ENCODE assay signal across 11 cellular contexts in genomic region chr2:105857076-105857740, GRCh38.
A peak's percentile ranks its signal among the peaks of the same experiment; 100 is the strongest.
DNase-seq lines count a peak whose midpoint lies in the region; ATAC-seq and TF ChIP-seq lines count a peak whose summit lies in the region.
"Had no signal": no experiment of that assay in that cellular context is flagged by ENCODE, and none has a peak within 500 bp of the region (broad histone marks: within the 10 kb centered on the region; RNA-seq: fewer than 3 reads in every experiment).

No MANE protein-coding gene starts in this region.

- no peak overlapping the region for H3K4me3 ChIP-seq in right atrium auricular region
- H3K4me3 ChIP-seq: A549, SJCRH30 had no signal

- no peaks in the 10 kb centered on the region for H3K27me3 ChIP-seq in foreskin keratinocyte
- no peaks in the 10 kb centered on the region for H3K27me3 ChIP-seq in right atrium auricular region
- H3K27me3 ChIP-seq: SJCRH30 had no signal

- ATAC-seq in foreskin keratinocyte = no peak
- no peak for ATAC-seq in HG03457 (IDR thresholded peaks at IDR 0.05; ENCODE audit: unreplicated experiment)
- ATAC-seq: A549 had no signal

- intact Hi-C loops in activated T-helper 1 cell treated with anti-CD3 and anti-CD28 coated beads, Interleukin-12 subunit alpha, Interleukin-12 subunit beta, Interleukin-2, Interleukin-4 antibody, amounts not matched to agents 30 ng/mL and 10 ng/mL and 1 ng/mL, durations not matched to agents 14 hours and 24 hours and 36 hours (cut with micrococcal nuclease) = loop anchor here (1.0 to 5.0 kb wide), 3 partner anchors 49 to 335 kb away; partner anchors contain the start of gene UXS1

- H3K9me3 ChIP-seq in right atrium auricular region = no peaks in the 10 kb centered on the region
- H3K9me3 ChIP-seq: A549, SJCRH30 had no signal

- no peak for TF ChIP-seq CTCF in foreskin keratinocyte (conservative IDR thresholded peaks at IDR 0.05)
- no peak for TF ChIP-seq CTCF in right atrium auricular region (IDR thresholded peaks at IDR 0.05)

- no peaks in the 10 kb centered on the region for H3K9me3 Mint-ChIP-seq in activated T-helper 1 cell treated with anti-CD3 and anti-CD28 coated beads, Interleukin-12 subunit alpha, Interleukin-12 subunit beta, Interleukin-2, Interleukin-4 antibody, amounts not matched to agents 30 ng/mL and 10 ng/mL and 1 ng/mL, durations not matched to agents 14 hours and 24 hours and 36 hours
- no peaks in the 10 kb centered on the region for H3K9me3 Mint-ChIP-seq in stimulated activated naive CD8-positive, alpha-beta T cell treated with anti-CD3 and anti-CD28 coated beads, Interleukin-15, Interleukin-2, amounts not matched to agents 100 ng/mL and 50 ng/mL, for 24 hours

- peaks cover 45% of the 10 kb centered on the region for H3K36me3 Mint-ChIP-seq in activated T-helper 1 cell treated with anti-CD3 and anti-CD28 coated beads, Interleukin-12 subunit alpha, Interleukin-12 subunit beta, Interleukin-2, Interleukin-4 antibody, amounts not matched to agents 30 ng/mL and 10 ng/mL and 1 ng/mL, durations not matched to agents 14 hours and 24 hours and 36 hours (ENCODE audit: low read depth)
- H3K36me3 Mint-ChIP-seq in stimulated activated naive CD8-positive, alpha-beta T cell treated with anti-CD3 and anti-CD28 coated beads, Interleukin-15, Interleukin-2, amounts not matched to agents 100 ng/mL and 50 ng/mL, for 24 hours (ENCODE audit: low read depth) = peaks cover 68% of the 10 kb centered on the region

- peak overlapping the region; percentile 99 for H3K27ac Mint-ChIP-seq in activated T-helper 1 cell treated with anti-CD3 and anti-CD28 coated beads, Interleukin-12 subunit alpha, Interleukin-12 subunit beta, Interleukin-2, Interleukin-4 antibody, amounts not matched to agents 30 ng/mL and 10 ng/mL and 1 ng/mL, durations not matched to agents 14 hours and 24 hours and 36 hours
- H3K27ac Mint-ChIP-seq in stimulated activated naive CD8-positive, alpha-beta T cell treated with anti-CD3 and anti-CD28 coated beads, Interleukin-15, Interleukin-2, amounts not matched to agents 100 ng/mL and 50 ng/mL, for 24 hours = peak overlapping the region; percentile 96

- H3K36me3 ChIP-seq in right atrium auricular region = no peaks in the 10 kb centered on the region

- peak; percentile 37 to 42 for DNase-seq in activated CD4-positive, alpha-beta T cell treated with anti-CD3 and anti-CD28 coated beads for 4 hours
- no peak for DNase-seq in activated CD4-positive, alpha-beta T cell treated with anti-CD3 and anti-CD28 coated beads, Interleukin-2, amount 50 U/mL, for 4 hours
- DNase-seq in activated T-helper 1 cell treated with anti-CD3 and anti-CD28 coated beads, Interleukin-12 subunit alpha, Interleukin-12 subunit beta, Interleukin-2, Interleukin-4 antibody, amounts not matched to agents 30 ng/mL and 10 ng/mL and 1 ng/mL, durations not matched to agents 14 hours and 24 hours and 36 hours (ENCODE audit: low spot score) = peak; percentile 16
- DNase-seq in foreskin keratinocyte (no peak), NCI-H526 (lab: John Stamatoyannopoulos, UW) (no peak), right atrium auricular region (ENCODE audit: low spot score) (no peak)
- DNase-seq: KBM-7, SJCRH30 had no signal

- H3K4me1 Mint-ChIP-seq in activated T-helper 1 cell treated with anti-CD3 and anti-CD28 coated beads, Interleukin-12 subunit alpha, Interleukin-12 subunit beta, Interleukin-2, Interleukin-4 antibody, amounts not matched to agents 30 ng/mL and 10 ng/mL and 1 ng/mL, durations not matched to agents 14 hours and 24 hours and 36 hours (ENCODE audit: low read depth) = peaks cover 87% of the 10 kb centered on the region
- peaks cover 95% of the 10 kb centered on the region for H3K4me1 Mint-ChIP-seq in stimulated activated naive CD8-positive, alpha-beta T cell treated with anti-CD3 and anti-CD28 coated beads, Interleukin-15, Interleukin-2, amounts not matched to agents 100 ng/mL and 50 ng/mL, for 24 hours (ENCODE audit: low read depth)

- H3K27me3 Mint-ChIP-seq in activated T-helper 1 cell treated with anti-CD3 and anti-CD28 coated beads, Interleukin-12 subunit alpha, Interleukin-12 subunit beta, Interleukin-2, Interleukin-4 antibody, amounts not matched to agents 30 ng/mL and 10 ng/mL and 1 ng/mL, durations not matched to agents 14 hours and 24 hours and 36 hours (ENCODE audit: insufficient read depth) = peaks cover 2% of the 10 kb centered on the region
- H3K27me3 Mint-ChIP-seq in stimulated activated naive CD8-positive, alpha-beta T cell treated with anti-CD3 and anti-CD28 coated beads, Interleukin-15, Interleukin-2, amounts not matched to agents 100 ng/mL and 50 ng/mL, for 24 hours = no peaks in the 10 kb centered on the region

- H3K27ac ChIP-seq in foreskin keratinocyte (peak overlapping the region; percentile 53), right atrium auricular region (no peak overlapping the region)
- H3K27ac ChIP-seq: A549, SJCRH30 had no signal

- peaks cover 41% of the 10 kb centered on the region for H3K4me1 ChIP-seq in foreskin keratinocyte
- no peaks in the 10 kb centered on the region for H3K4me1 ChIP-seq in right atrium auricular region
- H3K4me1 ChIP-seq: A549, SJCRH30 had no signal

- peak overlapping the region; percentile 83 for H3K4me3 Mint-ChIP-seq in activated T-helper 1 cell treated with anti-CD3 and anti-CD28 coated beads, Interleukin-12 subunit alpha, Interleukin-12 subunit beta, Interleukin-2, Interleukin-4 antibody, amounts not matched to agents 30 ng/mL and 10 ng/mL and 1 ng/mL, durations not matched to agents 14 hours and 24 hours and 36 hours
- peak overlapping the region; percentile 80 for H3K4me3 Mint-ChIP-seq in stimulated activated naive CD8-positive, alpha-beta T cell treated with anti-CD3 and anti-CD28 coated beads, Interleukin-15, Interleukin-2, amounts not matched to agents 100 ng/mL and 50 ng/mL, for 24 hours

Comparison
In these comparisons a context has a peak if more than half of its experiments do, and no peak if none do; other contexts are left out.
1. DNase-seq: peak in activated CD4-positive, alpha-beta T cell treated with anti-CD3 and anti-CD28 coated beads for 4 hours (2 of 2) and activated T-helper 1 cell treated with anti-CD3 and anti-CD28 coated beads, Interleukin-12 subunit alpha, Interleukin-12 subunit beta, Interleukin-2, Interleukin-4 antibody, amounts not matched to agents 30 ng/mL and 10 ng/mL and 1 ng/mL, durations not matched to agents 14 hours and 24 hours and 36 hours (single experiment); none in activated CD4-positive, alpha-beta T cell treated with anti-CD3 and anti-CD28 coated beads, Interleukin-2, amount 50 U/mL, for 4 hours (0 of 2), foreskin keratinocyte (0 of 2), NCI-H526 (0 of 2) and right atrium auricular region (single experiment).